10 cellular contexts compared by ENCODE assay signal in genomic region chr13:44116562-44117315, GRCh38.
A peak's percentile ranks its signal among the peaks of the same experiment; 100 is the strongest.
DNase-seq lines count a peak whose midpoint lies in the region; TF ChIP-seq lines count a peak whose summit lies in the region.
"Had no signal": no experiment of that assay in that cellular context is flagged by ENCODE, and none has a peak within 500 bp of the region (broad histone marks: within the 10 kb centered on the region; RNA-seq: fewer than 3 reads in every experiment).

No MANE protein-coding gene starts in this region.

- no peaks in the 10 kb centered on the region for H3K27me3 Mint-ChIP-seq in activated CD4-positive, alpha-beta T cell treated with anti-CD3 and anti-CD28 coated beads, Interleukin-2, amount 10 ng/mL, durations not matched to agents 7 days and 5 days
- H3K27me3 Mint-ChIP-seq: activated T-helper 17 cell treated with anti-CD3 and anti-CD28 coated beads, Interleukin-2, amount 50 U/mL, for 72 hours had no signal

- TF ChIP-seq CTCF in ascending aorta (IDR thresholded peaks at IDR 0.05) (peak in 1 of 3 experiments; percentile 7), tibial artery (IDR thresholded peaks at IDR 0.05) (no peak), GM10266 (IDR thresholded peaks at IDR 0.05; ENCODE audit: control insufficient read depth, insufficient read depth, low read depth, missing control alignments) (no peak)

- intact Hi-C loops in ascending aorta (cut with DNase I) (loop anchor here (5.0 kb wide), 1 partner anchor 64 kb away; no protein-coding TSS in a partner anchor), tibial artery (cut with DNase I; ENCODE audit: low total_unique reads) (no loop called here)

- peak overlapping the region; percentile 76 for H3K27ac Mint-ChIP-seq in activated CD4-positive, alpha-beta T cell treated with anti-CD3 and anti-CD28 coated beads, Interleukin-2, amount 10 ng/mL, durations not matched to agents 7 days and 5 days
- H3K27ac Mint-ChIP-seq: activated T-helper 17 cell treated with anti-CD3 and anti-CD28 coated beads, Interleukin-2, amount 50 U/mL, for 72 hours had no signal

- H3K27me3 ChIP-seq in ascending aorta (no peaks in the 10 kb centered on the region), layer of hippocampus (ENCODE audit: control insufficient read depth, insufficient read depth, low read length) (no peaks in the 10 kb centered on the region), tibial artery (no peaks in the 10 kb centered on the region)

- H3K4me1 ChIP-seq in ascending aorta (peaks cover 2 to 31% of the 10 kb centered on the region in 2 donors), tibial artery (peaks cover 0 to 69% (median 37%) of the 10 kb centered on the region in 4 donors)

- CTCF ChIA-PET in activated CD4-positive, alpha-beta T cell treated with anti-CD3 and anti-CD28 coated beads, Interleukin-2, amount 10 ng/mL, durations not matched to agents 7 days and 5 days (lab: Charles Lee) = interaction anchor here (0.9 to 1.6 kb wide), 3 partner anchors 10 to 17 kb away, joined by 3 read pairs; no protein-coding TSS in a partner anchor

- no peaks in the 10 kb centered on the region for H3K9me3 Mint-ChIP-seq in activated CD4-positive, alpha-beta T cell treated with anti-CD3 and anti-CD28 coated beads, Interleukin-2, amount 10 ng/mL, durations not matched to agents 7 days and 5 days
- H3K9me3 Mint-ChIP-seq: activated T-helper 17 cell treated with anti-CD3 and anti-CD28 coated beads, Interleukin-2, amount 50 U/mL, for 72 hours had no signal

- POLR2A ChIA-PET in activated CD4-positive, alpha-beta T cell treated with anti-CD3 and anti-CD28 coated beads, Interleukin-2, amount 10 ng/mL, durations not matched to agents 7 days and 5 days (lab: Charles Lee) = no interaction called here

- no peak overlapping the region for H3K4me3 ChIP-seq in ascending aorta
- no peak overlapping the region for H3K4me3 ChIP-seq in tibial artery

- peaks cover 10% of the 10 kb centered on the region for H3K4me1 Mint-ChIP-seq in activated CD4-positive, alpha-beta T cell treated with anti-CD3 and anti-CD28 coated beads, Interleukin-2, amount 10 ng/mL, durations not matched to agents 7 days and 5 days
- H3K4me1 Mint-ChIP-seq: activated T-helper 17 cell treated with anti-CD3 and anti-CD28 coated beads, Interleukin-2, amount 50 U/mL, for 72 hours had no signal

- H3K9me3 ChIP-seq in ascending aorta (no peaks in the 10 kb centered on the region), tibial artery (no peaks in the 10 kb centered on the region)

- H3K36me3 Mint-ChIP-seq in activated CD4-positive, alpha-beta T cell treated with anti-CD3 and anti-CD28 coated beads, Interleukin-2, amount 10 ng/mL, durations not matched to agents 7 days and 5 days (ENCODE audit: low read depth) = no peaks in the 10 kb centered on the region

- H3K36me3 ChIP-seq in ascending aorta = no peaks in the 10 kb centered on the region
- H3K36me3 ChIP-seq in tibial artery = no peaks in the 10 kb centered on the region

- H3K27ac ChIP-seq in ascending aorta = peak overlapping the region; percentile 64 to 74
- peak overlapping the region; percentile 27 for H3K27ac ChIP-seq in layer of hippocampus (ENCODE audit: low read depth, low read length)
- peak overlapping the region; percentile 59 to 67 for H3K27ac ChIP-seq in tibial artery

- H3K4me3 Mint-ChIP-seq in activated CD4-positive, alpha-beta T cell treated with anti-CD3 and anti-CD28 coated beads, Interleukin-2, amount 10 ng/mL, durations not matched to agents 7 days and 5 days = no peak overlapping the region
- H3K4me3 Mint-ChIP-seq: activated T-helper 17 cell treated with anti-CD3 and anti-CD28 coated beads, Interleukin-2, amount 50 U/mL, for 72 hours had no signal

- DNase-seq in activated CD4-positive, alpha-beta T cell treated with anti-CD3 and anti-CD28 coated beads, Interleukin-2, amount 10 ng/mL, durations not matched to agents 7 days and 5 days = no peak
- DNase-seq in activated CD4-positive, alpha-beta T cell treated with anti-CD3 and anti-CD28 coated beads, Interleukin-2, amount 50 U/mL, for 4 hours = no peak
- no peak for DNase-seq in ascending aorta (ENCODE audit: low spot score in 2 of 2)
- DNase-seq in tibial artery = no peak
- DNase-seq in stimulated activated CD4-positive, alpha-beta T cell treated with anti-CD3 and anti-CD28 coated beads, Interleukin-2, amount 100 ng/mL, for 48 hours = no peak
- no peak for DNase-seq in activated CD4-positive, alpha-beta T cell treated with anti-CD3 and anti-CD28 coated beads, Interleukin-2, amount 50 U/mL, for 48 hours
- DNase-seq in GM10266 (ENCODE audit: extremely low spot score) = no peak
- DNase-seq: C1 segment of cervical spinal cord had no signal
